8 cellular contexts compared by ENCODE assay signal in genomic region chr6:149026530-149026942, GRCh38.
DNase-seq lines count a peak whose midpoint lies in the region; ATAC-seq, FAIRE-seq and TF ChIP-seq lines count a peak whose summit lies in the region.

No MANE protein-coding gene starts in this region.

- peak overlapping the region; percentile 19 for H2AFZ ChIP-seq in ACC112 (ENCODE audit: low read length, unreplicated experiment)

- peak; percentile 27 for FAIRE-seq in GM12892 (lab: Jason Lieb, UNC)
- no peak for FAIRE-seq in kidney (lab: Jason Lieb, UNC)

- H3K27me3 ChIP-seq in ACC112 (ENCODE audit: insufficient read depth, low read length) = no peaks in the 10 kb centered on the region

- 0 out of 2 replicates have a peak, but pooled peaks cover 3% of the 10 kb centered on the region for H3K36me3 ChIP-seq in ACC112 (ENCODE audit: insufficient read depth, low read length)
- no peaks in the 10 kb centered on the region for H3K36me3 ChIP-seq in kidney (ENCODE audit: control insufficient read depth in 1 of 2, insufficient read depth in 2 of 2, low read length in 2 of 2)

- H3K36me3 Mint-ChIP-seq in activated naive CD8-positive, alpha-beta T cell treated with anti-CD3 and anti-CD28 coated beads for 36 hours = no peaks in the 10 kb centered on the region

- intact Hi-C loops in kidney (cut with DNase I) = no loop called here

- H3K9me3 ChIP-seq in kidney (ENCODE audit: control insufficient read depth in 1 of 2, low read length in 2 of 2) = peaks cover 0 to 3% of the 10 kb centered on the region in 2 donors

- no peak overlapping the region for H3K4me3 Mint-ChIP-seq in activated naive CD8-positive, alpha-beta T cell treated with anti-CD3 and anti-CD28 coated beads for 36 hours

- peaks cover 20% of the 10 kb centered on the region for H3K4me1 Mint-ChIP-seq in activated naive CD8-positive, alpha-beta T cell treated with anti-CD3 and anti-CD28 coated beads for 36 hours

- no peaks in the 10 kb centered on the region for H3K27me3 Mint-ChIP-seq in activated naive CD8-positive, alpha-beta T cell treated with anti-CD3 and anti-CD28 coated beads for 36 hours

- H3K9me3 Mint-ChIP-seq in activated naive CD8-positive, alpha-beta T cell treated with anti-CD3 and anti-CD28 coated beads for 36 hours = peaks cover 7% of the 10 kb centered on the region

- no peak overlapping the region for H3K27ac Mint-ChIP-seq in activated naive CD8-positive, alpha-beta T cell treated with anti-CD3 and anti-CD28 coated beads for 36 hours

- H3K4me1 ChIP-seq in ACC112 (ENCODE audit: control insufficient read depth, insufficient read depth, low read length, unreplicated experiment) = peaks cover 18% of the 10 kb centered on the region
- peaks cover 0 to 2% of the 10 kb centered on the region in 2 donors for H3K4me1 ChIP-seq in kidney (ENCODE audit: control insufficient read depth in 1 of 2, insufficient read depth in 1 of 2, low read depth in 1 of 2, low read length in 2 of 2)

- H3K9ac ChIP-seq in kidney (ENCODE audit: low read length in 2 of 2) = no peak overlapping the region

- H3K4me3 ChIP-seq in ACC112 (ENCODE audit: low read depth, low read length) (no peak overlapping the region), kidney (ENCODE audit: low read length in 2 of 2) (no peak overlapping the region)

- DNase-seq in GM12892 (ENCODE audit: insufficient read length) = no peak
- peak; percentile 68 to 81 for DNase-seq in NCI-H524 (lab: John Stamatoyannopoulos, UW)
- DNase-seq in activated naive CD8-positive, alpha-beta T cell treated with anti-CD3 and anti-CD28 coated beads for 36 hours = peak; percentile 31
- DNase-seq in kidney = no peak

- no peak for TF ChIP-seq POLR2A in GM12892 (IDR thresholded peaks at IDR 0.05; ENCODE audit: low read depth, low read length)

- peak; percentile 23 for TF ChIP-seq CTCF in kidney (IDR thresholded peaks at IDR 0.05; ENCODE audit: borderline replicate concordance, extremely low read depth, insufficient read depth)

- no peaks in the 10 kb centered on the region for H3K79me2 ChIP-seq in ACC112 (ENCODE audit: control insufficient read depth, insufficient read depth, low read length, unreplicated experiment)

- ATAC-seq in HG02678 (IDR thresholded peaks at IDR 0.05; ENCODE audit: unreplicated experiment) (no peak), HG03025 (IDR thresholded peaks at IDR 0.05; ENCODE audit: low FRiP score, unreplicated experiment) (no peak), HG03565 (IDR thresholded peaks at IDR 0.05; ENCODE audit: unreplicated experiment) (no peak)

- H3K27ac ChIP-seq in ACC112 (ENCODE audit: low read depth, low read length) (peak overlapping the region; percentile 54), kidney (ENCODE audit: low read depth in 2 of 2, low read length in 2 of 2) (no peak overlapping the region)

Comparison
In these comparisons a context has a peak if more than half of its experiments do, and no peak if none do; other contexts are left out.
1. DNase-seq: peak in NCI-H524 (2 of 2) and activated naive CD8-positive, alpha-beta T cell treated with anti-CD3 and anti-CD28 coated beads for 36 hours (single experiment); none in GM12892 (single experiment) and kidney (single experiment).